ENCODE assay signal across 13 cellular contexts in genomic region chr1:186865861-186866260, GRCh38.
"Had no signal": no experiment of that assay in that cellular context is flagged by ENCODE, and none has a peak within 500 bp of the region (broad histone marks: within the 10 kb centered on the region; RNA-seq: fewer than 3 reads in every experiment).

No MANE protein-coding gene starts in this region.

- H3K27me3 ChIP-seq: adrenal gland, upper lobe of right lung had no signal

- H3K9me3 ChIP-seq: adrenal gland, upper lobe of right lung had no signal

- H3K4me3 ChIP-seq: adrenal gland, coronary artery, upper lobe of right lung had no signal

- DNase-seq: activated CD4-positive, alpha-beta memory T cell treated with anti-CD3 and anti-CD28 coated beads, Interleukin-2, amount 10 ng/mL, durations not matched to agents 7 days and 5 days; activated CD4-positive, CD25-positive, alpha-beta regulatory T cell treated with anti-CD3 and anti-CD28 coated beads, Interleukin-2, amount 50 U/mL, for 72 hours; activated naive CD4-positive, alpha-beta T cell treated with anti-CD3 and anti-CD28 coated beads for 36 hours; adrenal gland; caudate nucleus; effector CD4-positive, alpha-beta T cell; mesendoderm; stimulated activated CD4-positive, alpha-beta T cell treated with anti-CD3 and anti-CD28 coated beads, Interleukin-2, amount 100 ng/mL, for 24 hours; stimulated activated naive CD4-positive, alpha-beta T cell treated with Interleukin-2 at 50 U/mL for 16 hours; T-helper 9 cell; upper lobe of right lung had no signal

- H3K36me3 ChIP-seq: adrenal gland, upper lobe of right lung had no signal

- ATAC-seq: sciatic nerve, upper lobe of right lung had no signal

- H3K4me1 ChIP-seq: adrenal gland had no signal

- H3K27ac ChIP-seq: adrenal gland, coronary artery, upper lobe of right lung had no signal
